12 cellular contexts compared by ENCODE assay signal in genomic region chr3:3082547-3082924, GRCh38.
A peak's percentile ranks its signal among the peaks of the same experiment; 100 is the strongest.
DNase-seq lines count a peak whose midpoint lies in the region; ATAC-seq lines count a peak whose summit lies in the region.
"Had no signal": no experiment of that assay in that cellular context is flagged by ENCODE, and none has a peak within 500 bp of the region (broad histone marks: within the 10 kb centered on the region; RNA-seq: fewer than 3 reads in every experiment).

No MANE protein-coding gene starts in this region.

- ATAC-seq in GM19395 (IDR thresholded peaks at IDR 0.05; ENCODE audit: unreplicated experiment) = peak; percentile 23
- ATAC-seq in HG02623 (IDR thresholded peaks at IDR 0.05; ENCODE audit: unreplicated experiment) = peak; percentile 31
- ATAC-seq in HG03280 (IDR thresholded peaks at IDR 0.05; ENCODE audit: unreplicated experiment) = peak; percentile 31
- ATAC-seq: K562, left colon had no signal

- DNase-seq in NOMO-1 treated with dmso at 0.1 percent for 144 hours (lab: John Stamatoyannopoulos, UW; ENCODE audit: unreplicated experiment) (no peak), NCI-H345 treated with DMSO at 0.1 percent for 48 hours (lab: John Stamatoyannopoulos, UW; ENCODE audit: unreplicated experiment) (no peak), superior temporal gyrus (ENCODE audit: extremely low spot score) (no peak)
- DNase-seq in activated naive CD4-positive, alpha-beta T cell (lab: John Stamatoyannopoulos, UW) = no peak
- DNase-seq: activated CD4-positive, alpha-beta T cell treated with anti-CD3 and anti-CD28 coated beads for 1 hour; HCEC 1CT; left colon; NCI-H2029 had no signal
